Comparison of ENCODE assay signal across 30 cellular contexts in the genomic region with DNA sequence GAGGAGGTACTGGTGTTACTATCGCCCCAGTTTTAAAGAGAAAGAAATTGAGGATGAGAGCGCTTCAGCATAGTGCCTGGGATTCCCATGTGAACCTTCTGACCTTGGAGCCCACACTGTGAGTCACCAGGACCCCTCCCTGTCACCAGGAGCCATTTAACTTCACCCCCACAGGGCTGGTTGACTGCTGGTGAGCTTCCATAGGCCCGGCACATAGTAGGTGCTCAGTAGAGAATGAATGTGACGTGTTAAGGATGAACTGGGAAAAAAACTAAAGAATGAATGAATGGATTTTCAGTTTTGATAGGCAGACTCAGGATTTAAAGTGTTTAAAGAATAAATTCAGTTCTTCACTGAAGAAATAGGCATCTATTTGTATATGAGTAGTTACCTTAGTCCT. TPM values are rescaled to one million over a fixed set of nuclear protein-coding genes. Genes with fewer than 3 reads are reported as not detected.
"Had no signal": no experiment of that assay in that cellular context is flagged by ENCODE, and none has a peak within 500 bp of the region (broad histone marks: within the 10 kb centered on the region; RNA-seq: fewer than 3 reads in every experiment).

No MANE protein-coding gene starts in this region.

- ATAC-seq: stimulated activated effector memory CD8-positive, alpha-beta T cell treated with anti-CD3 and anti-CD28 coated beads, Interleukin-12 subunit alpha, Interleukin-12 subunit beta, amount 100 ng/mL, for 72 hours; stimulated activated memory B cell treated with anti-CD40 and anti-IgM and Interleukin-4, amounts not matched to agents 10 μg/mL and 1 μg/mL and 100 μg/mL, for 72 hours; stimulated activated naive B cell treated with anti-CD40 and anti-IgM and Interleukin-4, amounts not matched to agents 10 μg/mL and 1 μg/mL and 100 μg/mL, for 72 hours; stimulated activated naive CD8-positive, alpha-beta T cell treated with anti-CD3 and anti-CD28 coated beads, Interleukin-15, amount 100 ng/mL, for 72 hours; stimulated activated naive CD8-positive, alpha-beta T cell treated with anti-CD3 and anti-CD28 coated beads, Interleukin-15, Interleukin-2, amounts not matched to agents 100 U/mL and 50 U/mL, for 24 hours; upper lobe of right lung had no signal

- H3K27ac ChIP-seq: stomach, suprapubic skin, testis, thoracic aorta, thyroid gland, tibial artery, tibial nerve, transverse colon, upper lobe of left lung, upper lobe of right lung, uterus, vagina had no signal

- H3K9me3 ChIP-seq: stomach, suprapubic skin, testis, thoracic aorta, thyroid gland, tibial artery, tibial nerve, transverse colon, upper lobe of left lung, upper lobe of right lung, uterus, vagina had no signal

- H3K4me3 Mint-ChIP-seq: stimulated activated effector memory CD8-positive, alpha-beta T cell treated with anti-CD3 and anti-CD28 coated beads, Interleukin-12 subunit alpha, Interleukin-12 subunit beta, amount 100 ng/mL, for 72 hours; stimulated activated memory B cell treated with anti-CD40 and anti-IgM and Interleukin-4, amounts not matched to agents 10 μg/mL and 1 μg/mL and 100 μg/mL, for 72 hours; stimulated activated naive B cell treated with anti-CD40 and anti-IgM and Interleukin-4, amounts not matched to agents 10 μg/mL and 1 μg/mL and 100 μg/mL, for 72 hours; stimulated activated naive CD8-positive, alpha-beta T cell treated with anti-CD3 and anti-CD28 coated beads, Interleukin-15, amount 100 ng/mL, for 72 hours; stimulated activated naive CD8-positive, alpha-beta T cell treated with anti-CD3 and anti-CD28 coated beads, Interleukin-15, Interleukin-2, amounts not matched to agents 100 ng/mL and 50 ng/mL, for 24 hours; type B pancreatic cell had no signal

- H3K4me3 ChIP-seq: stomach, suprapubic skin, testis, thoracic aorta, thyroid gland, tibial artery, tibial nerve, transverse colon, upper lobe of left lung, upper lobe of right lung, uterus, vagina had no signal

- H3K27ac Mint-ChIP-seq: stimulated activated effector memory CD8-positive, alpha-beta T cell treated with anti-CD3 and anti-CD28 coated beads, Interleukin-12 subunit alpha, Interleukin-12 subunit beta, amount 100 ng/mL, for 72 hours; stimulated activated memory B cell treated with anti-CD40 and anti-IgM and Interleukin-4, amounts not matched to agents 10 μg/mL and 1 μg/mL and 100 μg/mL, for 72 hours; stimulated activated naive B cell treated with anti-CD40 and anti-IgM and Interleukin-4, amounts not matched to agents 10 μg/mL and 1 μg/mL and 100 μg/mL, for 72 hours; stimulated activated naive CD8-positive, alpha-beta T cell treated with anti-CD3 and anti-CD28 coated beads, Interleukin-15, amount 100 ng/mL, for 72 hours; stimulated activated naive CD8-positive, alpha-beta T cell treated with anti-CD3 and anti-CD28 coated beads, Interleukin-15, Interleukin-2, amounts not matched to agents 100 ng/mL and 50 ng/mL, for 24 hours; type B pancreatic cell had no signal

- FAIRE-seq: urothelium cell line had no signal

- H3K4me1 Mint-ChIP-seq: stimulated activated effector memory CD8-positive, alpha-beta T cell treated with anti-CD3 and anti-CD28 coated beads, Interleukin-12 subunit alpha, Interleukin-12 subunit beta, amount 100 ng/mL, for 72 hours; stimulated activated memory B cell treated with anti-CD40 and anti-IgM and Interleukin-4, amounts not matched to agents 10 μg/mL and 1 μg/mL and 100 μg/mL, for 72 hours; stimulated activated naive B cell treated with anti-CD40 and anti-IgM and Interleukin-4, amounts not matched to agents 10 μg/mL and 1 μg/mL and 100 μg/mL, for 72 hours; stimulated activated naive CD8-positive, alpha-beta T cell treated with anti-CD3 and anti-CD28 coated beads, Interleukin-15, amount 100 ng/mL, for 72 hours had no signal

- H3K36me3 ChIP-seq: uterus had no signal

- H3K27me3 ChIP-seq: stomach, suprapubic skin, testis, thyroid gland, tibial artery, tibial nerve, transverse colon, upper lobe of left lung, upper lobe of right lung, uterus, vagina had no signal

- H3K9me3 Mint-ChIP-seq: stimulated activated effector memory CD8-positive, alpha-beta T cell treated with anti-CD3 and anti-CD28 coated beads, Interleukin-12 subunit alpha, Interleukin-12 subunit beta, amount 100 ng/mL, for 72 hours; stimulated activated memory B cell treated with anti-CD40 and anti-IgM and Interleukin-4, amounts not matched to agents 10 μg/mL and 1 μg/mL and 100 μg/mL, for 72 hours; stimulated activated naive B cell treated with anti-CD40 and anti-IgM and Interleukin-4, amounts not matched to agents 10 μg/mL and 1 μg/mL and 100 μg/mL, for 72 hours; stimulated activated naive CD8-positive, alpha-beta T cell treated with anti-CD3 and anti-CD28 coated beads, Interleukin-15, Interleukin-2, amounts not matched to agents 100 ng/mL and 50 ng/mL, for 24 hours; type B pancreatic cell had no signal

- DNase-seq: stimulated activated CD4-positive, alpha-beta T cell treated with anti-CD3 and anti-CD28 coated beads, Interleukin-2, amount 100 ng/mL, for 48 hours; stimulated activated CD4-positive, alpha-beta T cell treated with anti-CD3 and anti-CD28 coated beads, Interleukin-4, amount 100 ng/mL, for 1 hour; stimulated activated CD4-positive, alpha-beta T cell treated with anti-CD3 and anti-CD28 coated beads, Interleukin-4, amount 100 ng/mL, for 24 hours; stimulated activated CD4-positive, alpha-beta T cell treated with anti-CD3 and anti-CD28 coated beads, Interleukin-4, amount 100 ng/mL, for 4 hours; stimulated activated CD8-positive, alpha-beta memory T cell treated with anti-CD3 and anti-CD28 coated beads, Interleukin-4, amount 100 ng/mL, for 48 hours; stimulated activated naive B cell treated with anti-CD40 and anti-IgM and Interleukin-4, amounts not matched to agents 10 μg/mL and 1 μg/mL and 100 μg/mL, for 72 hours; stimulated activated naive CD4-positive, alpha-beta T cell; stimulated activated naive CD4-positive, alpha-beta T cell treated with Interleukin-2 at 50 U/mL for 16 hours; stimulated activated naive CD8-positive, alpha-beta T cell treated with anti-CD3 and anti-CD28 coated beads, Interleukin-15, amount 100 ng/mL, for 72 hours; stimulated activated naive CD8-positive, alpha-beta T cell treated with anti-CD3 and anti-CD28 coated beads, Interleukin-15, Interleukin-2, amounts not matched to agents 100 U/mL and 50 U/mL, for 24 hours; stomach; substantia nigra; testis; thyroid gland; tibial artery; transverse colon; upper lobe of left lung; upper lobe of right lung; uterus had no signal

- H3K27me3 Mint-ChIP-seq: stimulated activated memory B cell treated with anti-CD40 and anti-IgM and Interleukin-4, amounts not matched to agents 10 μg/mL and 1 μg/mL and 100 μg/mL, for 72 hours; type B pancreatic cell had no signal

- H3K4me1 ChIP-seq: stomach, suprapubic skin, testis, thyroid gland, tibial artery, tibial nerve, transverse colon, upper lobe of left lung, upper lobe of right lung, uterus, vagina had no signal

RNA-seq across cellular contexts. Expression of a gene that starts 53.3 kb away (rescaled TPM):
- total RNA-seq: thoracic aorta, thyroid gland, tibial nerve, transverse colon, ureter, urinary bladder, vagina had no signal
